Comparison of ENCODE assay signal across 16 cellular contexts in genomic region chr18:9069482-9070059, GRCh38. TPM values are rescaled to one million over a fixed set of nuclear protein-coding genes. Genes with fewer than 3 reads are reported as not detected.
DNase-seq lines count a peak whose midpoint lies in the region; ATAC-seq, FAIRE-seq and TF ChIP-seq lines count a peak whose summit lies in the region.
"Had no signal": no experiment of that assay in that cellular context is flagged by ENCODE, and none has a peak within 500 bp of the region (broad histone marks: within the 10 kb centered on the region; RNA-seq: fewer than 3 reads in every experiment).

No MANE protein-coding gene starts in this region.

- ATAC-seq in GM19035 (IDR thresholded peaks at IDR 0.05; ENCODE audit: unreplicated experiment) (no peak), GM21367 (IDR thresholded peaks at IDR 0.05; ENCODE audit: unreplicated experiment) (no peak)

- H3K27me3 Mint-ChIP-seq in Caco-2 (ENCODE audit: insufficient read depth, unreplicated experiment), result no peaks in the 10 kb centered on the region

- H3K4me3 Mint-ChIP-seq in Caco-2 (ENCODE audit: unreplicated experiment), result no peak overlapping the region
- H3K4me3 Mint-ChIP-seq: T-helper 1 cell treated with Interleukin-12 subunit alpha and Interleukin-12 subunit beta and Interleukin-4 antibody, amounts not matched to agents 30 μg/mL and 1 μg/mL, for 36 hours had no signal

- no peaks in the 10 kb centered on the region for H3K9me3 ChIP-seq in Caco-2
- H3K9me3 ChIP-seq in OCI-LY1 (ENCODE audit: low read length), result no peaks in the 10 kb centered on the region
- no peaks in the 10 kb centered on the region for H3K9me3 ChIP-seq in muscle layer of duodenum (ENCODE audit: control insufficient read depth in 1 of 2, low read length in 2 of 2)
- H3K9me3 ChIP-seq: heart left ventricle, left ventricle myocardium inferior, transverse colon had no signal

- H2AFZ ChIP-seq in OCI-LY1 (ENCODE audit: low read length), result peak overlapping the region; percentile 71

- POLR2A ChIA-PET in Caco-2 (lab: Charles Lee), result no interaction called here

- H3F3A ChIP-seq in OCI-LY1 (ENCODE audit: insufficient read depth, low read length), result no peaks in the 10 kb centered on the region

- peaks cover 14% of the 10 kb centered on the region for H3K4me1 Mint-ChIP-seq in Caco-2 (ENCODE audit: low read depth, unreplicated experiment)

- no peaks in the 10 kb centered on the region for H4K20me1 ChIP-seq in OCI-LY1 (ENCODE audit: insufficient read depth, low read length)

- no peaks in the 10 kb centered on the region for H3K9me3 Mint-ChIP-seq in Caco-2 (ENCODE audit: unreplicated experiment)
- H3K9me3 Mint-ChIP-seq: T-helper 1 cell treated with Interleukin-12 subunit alpha and Interleukin-12 subunit beta and Interleukin-4 antibody, amounts not matched to agents 30 μg/mL and 1 μg/mL, for 36 hours had no signal

- H3K27ac ChIP-seq in OCI-LY1 (ENCODE audit: low read depth, low read length, poor library complexity, severe bottlenecking) (peak overlapping the region; percentile 95), muscle layer of duodenum (ENCODE audit: low read length) (peak overlapping the region; percentile 23)
- H3K27ac ChIP-seq: left ventricle myocardium inferior had no signal

- H3K27ac Mint-ChIP-seq in Caco-2 (ENCODE audit: unreplicated experiment), result peak overlapping the region; percentile 67
- H3K27ac Mint-ChIP-seq: T-helper 1 cell treated with Interleukin-12 subunit alpha and Interleukin-12 subunit beta and Interleukin-4 antibody, amounts not matched to agents 30 μg/mL and 1 μg/mL, for 36 hours had no signal

- H3K9me2 ChIP-seq in OCI-LY1 (ENCODE audit: low read depth, low read length), result no peaks in the 10 kb centered on the region

- DNase-seq in Caco-2, result no peak
- no peak for DNase-seq in GM19239 (ENCODE audit: insufficient read length, low spot score)
- DNase-seq in H54 (ENCODE audit: insufficient read length, low spot score), result no peak
- no peak for DNase-seq in NCI-H510A treated with DMSO at 0.1 percent for 48 hours (lab: John Stamatoyannopoulos, UW)
- DNase-seq: COR-L47; effector CD8-positive, alpha-beta T cell; left ventricle myocardium inferior; NCI-H524; retina; transverse colon had no signal

- TF ChIP-seq CTCF in Caco-2 (IDR thresholded peaks at IDR 0.05; ENCODE audit: insufficient read depth in 1 of 2, low read depth in 1 of 2, low read length in 1 of 2, severe bottlenecking in 1 of 2, unreplicated experiment in 1 of 2) (no peak), OCI-LY1 (IDR thresholded peaks at IDR 0.05; ENCODE audit: low read length) (no peak)

- intact Hi-C loops in Caco-2 (cut with micrococcal nuclease; ENCODE audit: unreplicated experiment), result no loop called here

- peak overlapping the region; percentile 17 for H3K4me2 ChIP-seq in OCI-LY1 (ENCODE audit: low read length)

- H3K4me3 ChIP-seq in Caco-2 (ENCODE audit: low read depth, low read length) (no peak overlapping the region), OCI-LY1 (ENCODE audit: low read depth, low read length, poor library complexity, severe bottlenecking) (no peak overlapping the region), muscle layer of duodenum (ENCODE audit: low read depth in 1 of 2, low read length in 2 of 2) (no peak overlapping the region)
- H3K4me3 ChIP-seq: heart left ventricle, left ventricle myocardium inferior, transverse colon had no signal

- H3K9ac ChIP-seq in OCI-LY1 (ENCODE audit: low read length), result peak overlapping the region; percentile 16

- no peak for TF ChIP-seq POLR2A in H54 (IDR thresholded peaks at IDR 0.05; ENCODE audit: low read depth, low read length)

- no TSS peak for BruUV-seq in Caco-2 (replicated peaks; lab: Mats Ljungman, UMichigan)

- CTCF ChIA-PET in Caco-2 (lab: Charles Lee), result no interaction called here

- no peaks in the 10 kb centered on the region for H3K36me3 Mint-ChIP-seq in Caco-2 (ENCODE audit: insufficient read depth, unreplicated experiment)

- H3K36me3 ChIP-seq in Caco-2 (ENCODE audit: control insufficient read depth, insufficient read depth, low read length) (no peaks in the 10 kb centered on the region), OCI-LY1 (ENCODE audit: insufficient read depth, low read length) (no peaks in the 10 kb centered on the region), muscle layer of duodenum (ENCODE audit: control insufficient read depth in 1 of 2, insufficient read depth in 2 of 2, low read length in 2 of 2) (no peaks in the 10 kb centered on the region)
- H3K36me3 ChIP-seq: heart left ventricle, left ventricle myocardium inferior, transverse colon had no signal

- H3K4me1 ChIP-seq in Caco-2 (no peaks in the 10 kb centered on the region; the same call in 1 of the 2 replicates), OCI-LY1 (ENCODE audit: insufficient read depth, low read length, severe bottlenecking) (peaks cover 65% of the 10 kb centered on the region), muscle layer of duodenum (ENCODE audit: control insufficient read depth in 1 of 2, insufficient read depth in 2 of 2, low read length in 2 of 2) (no peaks in the 10 kb centered on the region)

- FAIRE-seq in GM19239 (lab: Jason Lieb, UNC) (peak; percentile 93), H54 (lab: Jason Lieb, UNC) (no peak)

- H3K27me3 ChIP-seq in Caco-2 (replicated peaks; ENCODE audit: control insufficient read depth, insufficient read depth, low read length), result no peaks in the 10 kb centered on the region
- no peaks in the 10 kb centered on the region for H3K27me3 ChIP-seq in OCI-LY1 (ENCODE audit: insufficient read depth, low read length)
- H3K27me3 ChIP-seq in muscle layer of duodenum (ENCODE audit: low read depth, low read length), result no peaks in the 10 kb centered on the region
- H3K27me3 ChIP-seq: heart left ventricle, transverse colon had no signal

- no peaks in the 10 kb centered on the region for H3K79me2 ChIP-seq in OCI-LY1 (ENCODE audit: insufficient read depth, low read length)

RNA-seq across cellular contexts. Expression of gene NDUFV2, which starts 32.9 kb away (rescaled TPM):
- total RNA-seq in Caco-2 (2022), result 211 and 220 TPM in 2 replicates
